ENCODE assay signal across 35 cellular contexts in the genomic region with DNA sequence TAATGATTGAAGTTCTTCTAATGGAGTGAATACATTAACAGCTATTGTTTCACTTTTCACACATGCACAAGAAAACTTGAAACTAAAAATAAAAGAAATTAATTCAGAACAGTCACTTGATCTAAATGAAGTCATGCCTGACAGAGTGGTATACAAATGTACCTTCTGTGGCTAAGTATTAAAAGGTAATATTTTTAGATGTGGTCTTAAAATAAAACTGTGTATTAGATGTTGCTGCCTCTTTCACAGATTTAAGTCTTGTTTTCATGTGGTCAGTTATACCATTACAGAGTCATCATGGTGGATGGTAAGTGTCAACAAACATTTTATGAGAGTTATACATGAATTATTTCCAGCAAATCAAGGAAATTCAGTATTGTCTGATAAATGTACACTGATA.
"Had no signal": no experiment of that assay in that cellular context is flagged by ENCODE, and none has a peak within 500 bp of the region (broad histone marks: within the 10 kb centered on the region; RNA-seq: fewer than 3 reads in every experiment).

No MANE protein-coding gene starts in this region.

- H3K27ac ChIP-seq: adrenal gland, body of pancreas, brain microvascular endothelial cell, breast epithelium, VCaP had no signal

- ATAC-seq: activated CD4-positive, alpha-beta T cell treated with anti-CD3 and anti-CD28 coated beads for 36 hours; activated CD4-positive, CD25-positive, alpha-beta regulatory T cell treated with anti-CD3 and anti-CD28 coated beads, Interleukin-2, amount 50 U/mL, for 24 hours; activated CD8-positive, alpha-beta memory T cell treated with anti-CD3 and anti-CD28 coated beads, Interleukin-2, amount 10 ng/mL, durations not matched to agents 7 days and 5 days; activated CD8-positive, alpha-beta T cell treated with anti-CD3 and anti-CD28 coated beads, Interleukin-2, amount 10 ng/mL, durations not matched to agents 7 days and 5 days; activated naive CD4-positive, alpha-beta T cell treated with anti-CD3 and anti-CD28 coated beads, Interleukin-2, amount 50 U/mL, for 72 hours; activated T-cell treated with anti-CD3 and anti-CD28 coated beads, Interleukin-2, amount 50 U/mL, for 4 hours; activated T-cell treated with anti-CD3 and anti-CD28 coated beads, Interleukin-2, amount 50 U/mL, for 72 hours; activated T-helper 17 cell treated with anti-CD3 and anti-CD28 coated beads, Interleukin-2, amount 50 U/mL, for 72 hours; body of pancreas had no signal

- H3K4me1 ChIP-seq: adrenal gland, body of pancreas, breast epithelium had no signal

- H3K36me3 ChIP-seq: adrenal gland, brain microvascular endothelial cell, breast epithelium had no signal

- FAIRE-seq: astrocyte, colon, TTC549 had no signal

- H3K9me3 ChIP-seq: adrenal gland, body of pancreas, breast epithelium had no signal

- DNase-seq: activated CD4-positive, alpha-beta memory T cell treated with anti-CD3 and anti-CD28 coated beads, Interleukin-2, amount 10 ng/mL, durations not matched to agents 7 days and 5 days; activated CD4-positive, alpha-beta T cell treated with anti-CD3 and anti-CD28 coated beads for 1 hour; activated CD4-positive, alpha-beta T cell treated with anti-CD3 and anti-CD28 coated beads for 36 hours; activated CD4-positive, alpha-beta T cell treated with anti-CD3 and anti-CD28 coated beads for 48 hours; activated CD4-positive, alpha-beta T cell treated with anti-CD3 and anti-CD28 coated beads, Interleukin-2, amount 10 ng/mL, durations not matched to agents 7 days and 5 days; activated CD4-positive, alpha-beta T cell treated with anti-CD3 and anti-CD28 coated beads, Interleukin-2, amount 50 U/mL, for 48 hours; activated CD4-positive, CD25-positive, alpha-beta regulatory T cell; activated CD8-positive, alpha-beta memory T cell treated with anti-CD3 and anti-CD28 coated beads for 24 hours; activated CD8-positive, alpha-beta memory T cell treated with anti-CD3 and anti-CD28 coated beads, Interleukin-2, amount 10 ng/mL, durations not matched to agents 7 days and 5 days; activated CD8-positive, alpha-beta memory T cell treated with anti-CD3 and anti-CD28 coated beads, Interleukin-2, amount 50 U/mL, for 48 hours; activated CD8-positive, alpha-beta T cell treated with anti-CD3 and anti-CD28 coated beads, Interleukin-2, amount 10 ng/mL, durations not matched to agents 7 days and 5 days; activated effector memory CD4-positive, alpha-beta T cell treated with anti-CD3 and anti-CD28 coated beads, Interleukin-2, amount 50 U/mL, for 16 hours; activated gamma-delta T cell treated with Interleukin-2 at 50 U/mL for 16 hours; activated naive CD4-positive, alpha-beta T cell; activated naive CD4-positive, alpha-beta T cell treated with anti-CD3 and anti-CD28 coated beads for 36 hours; activated naive CD4-positive, alpha-beta T cell treated with anti-CD3 and anti-CD28 coated beads, Interleukin-2, amount 50 U/mL, for 16 hours; activated naive CD8-positive, alpha-beta T cell treated with anti-CD3 and anti-CD28 coated beads for 36 hours; activated T-cell treated with anti-CD3 and anti-CD28 coated beads, Interleukin-2, amount 50 U/mL, for 4 hours; activated T-cell treated with anti-CD3 and anti-CD28 coated beads, Interleukin-2, amount 50 U/mL, for 72 hours; adrenal gland; amniotic stem cell; aorta; body of pancreas; brain microvascular endothelial cell; central memory CD4-positive, alpha-beta T cell; T-helper 2 cell; T-helper 9 cell had no signal

- H3K27me3 ChIP-seq: adrenal gland, body of pancreas, brain microvascular endothelial cell, breast epithelium had no signal

- H3K4me3 ChIP-seq: adrenal gland, body of pancreas, breast epithelium had no signal
